4 cellular contexts compared by ENCODE assay signal in genomic region chr19:47404334-47405196, GRCh38.
TF ChIP-seq lines count a peak whose summit lies in the region.

No MANE protein-coding gene starts in this region.

TF ChIP-seq in A549, 52 proteins besides CTCF, POLR2A, EP300 and RAD21:
- TF ChIP-seq ZFP36 (IDR thresholded peaks at IDR 0.05; ENCODE audit: borderline replicate concordance, partially characterized antibody) = peak; percentile 74
- TF ChIP-seq, protein P1, sequence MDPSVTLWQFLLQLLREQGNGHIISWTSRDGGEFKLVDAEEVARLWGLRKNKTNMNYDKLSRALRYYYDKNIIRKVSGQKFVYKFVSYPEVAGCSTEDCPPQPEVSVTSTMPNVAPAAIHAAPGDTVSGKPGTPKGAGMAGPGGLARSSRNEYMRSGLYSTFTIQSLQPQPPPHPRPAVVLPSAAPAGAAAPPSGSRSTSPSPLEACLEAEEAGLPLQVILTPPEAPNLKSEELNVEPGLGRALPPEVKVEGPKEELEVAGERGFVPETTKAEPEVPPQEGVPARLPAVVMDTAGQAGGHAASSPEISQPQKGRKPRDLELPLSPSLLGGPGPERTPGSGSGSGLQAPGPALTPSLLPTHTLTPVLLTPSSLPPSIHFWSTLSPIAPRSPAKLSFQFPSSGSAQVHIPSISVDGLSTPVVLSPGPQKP (IDR thresholded peaks at IDR 0.05; ENCODE audit: low read depth, low read length) = no peak
TF ChIP-seq in A549: peak in this region for 1.

TF ChIP-seq in HEK293, 187 proteins besides CTCF, POLR2A, EP300 and RAD21:
- TF ChIP-seq ZNF623 (tag by site-specific recombination; IDR thresholded peaks at IDR 0.05) (peak; percentile 87), PRDM10 (tag by site-specific recombination; IDR thresholded peaks at IDR 0.05) (0 out of 2 replicates have a peak, but pooled peaks have one; percentile 23), ZNF16 (tag by site-specific recombination; IDR thresholded peaks at IDR 0.05; ENCODE audit: low read depth) (peak; percentile 58; the same call in 1 of the 2 replicates)
- TF ChIP-seq, protein P2, sequence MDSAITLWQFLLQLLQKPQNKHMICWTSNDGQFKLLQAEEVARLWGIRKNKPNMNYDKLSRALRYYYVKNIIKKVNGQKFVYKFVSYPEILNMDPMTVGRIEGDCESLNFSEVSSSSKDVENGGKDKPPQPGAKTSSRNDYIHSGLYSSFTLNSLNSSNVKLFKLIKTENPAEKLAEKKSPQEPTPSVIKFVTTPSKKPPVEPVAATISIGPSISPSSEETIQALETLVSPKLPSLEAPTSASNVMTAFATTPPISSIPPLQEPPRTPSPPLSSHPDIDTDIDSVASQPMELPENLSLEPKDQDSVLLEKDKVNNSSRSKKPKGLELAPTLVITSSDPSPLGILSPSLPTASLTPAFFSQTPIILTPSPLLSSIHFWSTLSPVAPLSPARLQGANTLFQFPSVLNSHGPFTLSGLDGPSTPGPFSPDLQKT (IDR thresholded peaks at IDR 0.05; ENCODE audit: borderline replicate concordance, low read depth, low read length) = no peak

TF ChIP-seq in H1, 55 proteins besides CTCF, POLR2A, EP300 and RAD21:
- TF ChIP-seq SP1 (IDR thresholded peaks at IDR 0.05; ENCODE audit: low read depth, low read length) (no peak), KDM1A (IDR thresholded peaks at IDR 0.05; ENCODE audit: borderline replicate concordance, low read length) (0 out of 2 replicates have a peak, but pooled peaks have one; percentile 11), KDM5A (IDR thresholded peaks at IDR 0.05; ENCODE audit: low read length) (no peak), SAP30 (IDR thresholded peaks at IDR 0.05; ENCODE audit: insufficient read depth, insufficient replicate concordance, low read length) (no peak)

TF ChIP-seq in GM12891, 5 proteins besides CTCF, POLR2A, EP300 and RAD21:
- no peak for TF ChIP-seq PAX5 (IDR thresholded peaks at IDR 0.05; ENCODE audit: insufficient read depth, low read length, severe bottlenecking)
- TF ChIP-seq TAF1 (IDR thresholded peaks at IDR 0.05; ENCODE audit: low read depth, low read length) = no peak
- no peak for TF ChIP-seq POLR2AphosphoS5 (IDR thresholded peaks at IDR 0.05; ENCODE audit: low read depth, low read length)
- TF ChIP-seq POU2F2 (IDR thresholded peaks at IDR 0.05; ENCODE audit: low read depth, low read length) = no peak
- no peak for TF ChIP-seq SPI1 (IDR thresholded peaks at IDR 0.05; ENCODE audit: low read depth, low read length)
TF ChIP-seq in GM12891: peak in this region for 0.
